In genomic region chr19:45585158-45585577, GRCh38 we compare ENCODE assay signal across 8 cellular contexts. TPM values are rescaled to one million over a fixed set of nuclear protein-coding genes. Genes with fewer than 3 reads are reported as not detected.
DNase-seq lines count a peak whose midpoint lies in the region; ATAC-seq and TF ChIP-seq lines count a peak whose summit lies in the region.

No MANE protein-coding gene starts in this region.

- no peaks in the 10 kb centered on the region for H4K20me1 ChIP-seq in DOHH2 (ENCODE audit: control insufficient read depth, insufficient read depth, low read depth, low read length)

- no peaks in the 10 kb centered on the region for H3K27me3 ChIP-seq in DOHH2 (ENCODE audit: control insufficient read depth, low read length)
- H3K27me3 ChIP-seq in RWPE2 (ENCODE audit: insufficient read depth, poor library complexity, severe bottlenecking), result no peaks in the 10 kb centered on the region
- no peaks in the 10 kb centered on the region for H3K27me3 ChIP-seq in parathyroid adenoma (ENCODE audit: control insufficient read depth, insufficient read depth, low read length)

- TF ChIP-seq CTCF in DOHH2 (IDR thresholded peaks at IDR 0.05; ENCODE audit: low read depth, low read length, poor library complexity, severe bottlenecking) (no peak), RWPE2 (IDR thresholded peaks at IDR 0.05; ENCODE audit: poor library complexity, severe bottlenecking) (no peak), epithelial cell of proximal tubule (conservative IDR thresholded peaks at IDR 0.05; ENCODE audit: low read depth, low read length) (no peak), parathyroid adenoma (IDR thresholded peaks at IDR 0.05) (no peak)

- peak overlapping the region; percentile 92 for H3K4me3 ChIP-seq in DOHH2 (ENCODE audit: low read length)
- H3K4me3 ChIP-seq in RWPE2 (ENCODE audit: severe bottlenecking), result peak overlapping the region; percentile 53
- H3K4me3 ChIP-seq in epithelial cell of proximal tubule (ENCODE audit: low read depth, low read length), result peak overlapping the region; percentile 85
- H3K4me3 ChIP-seq in parathyroid adenoma (ENCODE audit: low read depth, low read length), result peak overlapping the region; percentile 100

- no peaks in the 10 kb centered on the region; the same call in 1 of the 2 replicates for H3F3A ChIP-seq in DOHH2 (ENCODE audit: control insufficient read depth, insufficient read depth)

- no peaks in the 10 kb centered on the region for H3K9me3 ChIP-seq in DOHH2 (ENCODE audit: control insufficient read depth, insufficient read depth, low read length)
- no peaks in the 10 kb centered on the region for H3K9me3 ChIP-seq in RWPE2 (ENCODE audit: severe bottlenecking)
- H3K9me3 ChIP-seq in parathyroid adenoma (ENCODE audit: control insufficient read depth, low read length), result no peaks in the 10 kb centered on the region

- H3K4me2 ChIP-seq in DOHH2 (ENCODE audit: low read length) (peak overlapping the region; percentile 85), parathyroid adenoma (ENCODE audit: low read length) (peak overlapping the region; percentile 89)

- H2AFZ ChIP-seq in parathyroid adenoma, result peak overlapping the region; percentile 94

- H3K4me1 ChIP-seq in DOHH2 (ENCODE audit: control insufficient read depth, low read length) (peaks cover 10% of the 10 kb centered on the region), RWPE2 (ENCODE audit: insufficient read depth, poor library complexity, severe bottlenecking) (no peaks in the 10 kb centered on the region), parathyroid adenoma (peaks cover 13% of the 10 kb centered on the region)

- H3K79me2 ChIP-seq in DOHH2 (ENCODE audit: control insufficient read depth, low read length) (peaks cover 31% of the 10 kb centered on the region), parathyroid adenoma (peaks cover 16% of the 10 kb centered on the region)

- ATAC-seq in RWPE2 (ENCODE audit: low read depth) (no peak), HG03045 (IDR thresholded peaks at IDR 0.05; ENCODE audit: unreplicated experiment) (no peak), GM19467 (IDR thresholded peaks at IDR 0.05; ENCODE audit: unreplicated experiment) (no peak)

- DNase-seq in RWPE2 (ENCODE audit: low spot score) (no peak), epithelial cell of proximal tubule (ENCODE audit: low read depth) (no peak), NCI-H2107 treated with DMSO at 0.1 percent for 48 hours (lab: John Stamatoyannopoulos, UW; ENCODE audit: unreplicated experiment) (no peak), activated gamma-delta T cell treated with Interleukin-2 at 50 U/mL for 16 hours (no peak)

- H3K36me3 ChIP-seq in DOHH2 (ENCODE audit: control insufficient read depth, low read length), result peaks cover 3% of the 10 kb centered on the region; the same call in 1 of the 2 replicates
- H3K36me3 ChIP-seq in RWPE2 (ENCODE audit: low read depth), result no peaks in the 10 kb centered on the region
- H3K36me3 ChIP-seq in parathyroid adenoma (ENCODE audit: control insufficient read depth, insufficient read depth, low read length), result no peaks in the 10 kb centered on the region

- no peaks in the 10 kb centered on the region for H3K9me2 ChIP-seq in DOHH2 (replicated peaks; ENCODE audit: control insufficient read depth, low read length)

- H3K27ac ChIP-seq in DOHH2 (ENCODE audit: low read depth, low read length), result peak overlapping the region; percentile 32; the same call in 1 of the 2 replicates
- peak overlapping the region; percentile 67 for H3K27ac ChIP-seq in RWPE2 (ENCODE audit: poor library complexity, severe bottlenecking)
- H3K27ac ChIP-seq in parathyroid adenoma, result peak overlapping the region; percentile 98

- no peak overlapping the region for H3K9ac ChIP-seq in parathyroid adenoma

RNA-seq across cellular contexts. Expression of gene OPA3, which starts 0.6 kb away (rescaled TPM):
- 10.1 and 12.6 TPM in 2 replicates for total RNA-seq in epithelial cell of proximal tubule

RNA-seq across cellular contexts. Expression of gene GPR4, which starts 16.8 kb away (rescaled TPM):
- not detected in 2 replicates for total RNA-seq in epithelial cell of proximal tubule

RNA-seq across cellular contexts. Expression of gene EML2, which starts 54.0 kb away (rescaled TPM):
- total RNA-seq in epithelial cell of proximal tubule, result 17.7 and 33.6 TPM in 2 replicates

Comparison
In these comparisons a context has a peak if more than half of its experiments do, and no peak if none do; other contexts are left out.
1. H3K27ac ChIP-seq: peak in every context shown above with its lines; median percentile 98 in parathyroid adenoma; 67 in RWPE2; 32 in DOHH2.